26 cellular contexts compared by ENCODE assay signal in the genomic region with DNA sequence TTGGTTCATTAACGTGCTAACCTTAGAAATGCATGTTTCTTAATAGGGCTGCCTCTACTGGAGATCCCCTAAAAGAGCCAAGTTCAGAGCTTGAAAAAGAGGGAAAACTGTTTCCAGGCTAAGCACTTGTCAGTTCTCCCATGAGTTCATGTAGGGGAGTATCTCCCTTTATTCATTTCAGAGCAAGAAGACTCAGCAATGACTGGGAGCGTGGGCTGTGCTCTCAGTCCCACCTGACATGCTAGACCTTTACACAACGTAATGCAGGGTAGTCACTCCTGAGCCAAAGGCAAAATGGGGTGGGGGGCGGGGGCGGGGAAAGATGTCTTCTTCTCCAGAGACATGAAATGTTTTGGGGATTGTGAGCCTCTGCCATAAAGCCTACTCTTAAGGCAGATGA.
"Had no signal": no experiment of that assay in that cellular context is flagged by ENCODE, and none has a peak within 500 bp of the region (broad histone marks: within the 10 kb centered on the region; RNA-seq: fewer than 3 reads in every experiment).

No MANE protein-coding gene starts in this region.

- DNase-seq: stimulated activated CD4-positive, alpha-beta T cell treated with anti-CD3 and anti-CD28 coated beads, Interleukin-2, amount 100 ng/mL, for 48 hours; stimulated activated CD4-positive, alpha-beta T cell treated with anti-CD3 and anti-CD28 coated beads, Interleukin-4, amount 100 ng/mL, for 1 hour; stimulated activated CD4-positive, alpha-beta T cell treated with anti-CD3 and anti-CD28 coated beads, Interleukin-4, amount 100 ng/mL, for 24 hours; stimulated activated CD4-positive, alpha-beta T cell treated with anti-CD3 and anti-CD28 coated beads, Interleukin-4, amount 100 ng/mL, for 4 hours; stimulated activated CD8-positive, alpha-beta memory T cell treated with anti-CD3 and anti-CD28 coated beads, Interleukin-4, amount 100 ng/mL, for 48 hours; stimulated activated naive B cell treated with anti-CD40 and anti-IgM and Interleukin-4, amounts not matched to agents 10 μg/mL and 1 μg/mL and 100 μg/mL, for 72 hours; stimulated activated naive CD4-positive, alpha-beta T cell; stimulated activated naive CD4-positive, alpha-beta T cell treated with Interleukin-2 at 50 U/mL for 16 hours; stimulated activated naive CD8-positive, alpha-beta T cell treated with anti-CD3 and anti-CD28 coated beads, Interleukin-15, amount 100 ng/mL, for 72 hours; stimulated activated naive CD8-positive, alpha-beta T cell treated with anti-CD3 and anti-CD28 coated beads, Interleukin-15, Interleukin-2, amounts not matched to agents 100 U/mL and 50 U/mL, for 24 hours; stomach; substantia nigra; testis; thyroid gland; tibial artery; transverse colon; trophoblast cell; upper lobe of left lung; upper lobe of right lung; uterus had no signal

- H3K4me1 ChIP-seq: stomach, suprapubic skin, testis, thyroid gland, tibial artery, tibial nerve, transverse colon, upper lobe of left lung, upper lobe of right lung, uterus, vagina had no signal

- ATAC-seq: stimulated activated effector memory CD8-positive, alpha-beta T cell treated with anti-CD3 and anti-CD28 coated beads, Interleukin-12 subunit alpha, Interleukin-12 subunit beta, amount 100 ng/mL, for 72 hours; stimulated activated memory B cell treated with anti-CD40 and anti-IgM and Interleukin-4, amounts not matched to agents 10 μg/mL and 1 μg/mL and 100 μg/mL, for 72 hours; stimulated activated naive B cell treated with anti-CD40 and anti-IgM and Interleukin-4, amounts not matched to agents 10 μg/mL and 1 μg/mL and 100 μg/mL, for 72 hours; stimulated activated naive CD8-positive, alpha-beta T cell treated with anti-CD3 and anti-CD28 coated beads, Interleukin-15, amount 100 ng/mL, for 72 hours; stimulated activated naive CD8-positive, alpha-beta T cell treated with anti-CD3 and anti-CD28 coated beads, Interleukin-15, Interleukin-2, amounts not matched to agents 100 U/mL and 50 U/mL, for 24 hours; upper lobe of right lung had no signal

- H3K27ac ChIP-seq: stomach, suprapubic skin, testis, thoracic aorta, thyroid gland, tibial artery, tibial nerve, transverse colon, upper lobe of left lung, upper lobe of right lung, uterus, vagina had no signal

- H3K27me3 ChIP-seq: suprapubic skin, testis, thyroid gland, tibial nerve, transverse colon, upper lobe of left lung, upper lobe of right lung, uterus, vagina had no signal

- H3K36me3 ChIP-seq: stomach, suprapubic skin, thoracic aorta, thyroid gland, tibial artery, tibial nerve, transverse colon, upper lobe of left lung, upper lobe of right lung, uterus, vagina had no signal

- H3K9me3 ChIP-seq: suprapubic skin, testis, thoracic aorta, thyroid gland, tibial artery, tibial nerve, transverse colon, upper lobe of left lung, upper lobe of right lung, uterus, vagina had no signal

- H3K4me3 ChIP-seq: stomach, suprapubic skin, testis, thoracic aorta, thyroid gland, tibial artery, tibial nerve, transverse colon, upper lobe of left lung, upper lobe of right lung, uterus, vagina had no signal
